11 cellular contexts compared by ENCODE assay signal in genomic region chr17:66545918-66546317, GRCh38.
DNase-seq lines count a peak whose midpoint lies in the region; ATAC-seq and TF ChIP-seq lines count a peak whose summit lies in the region.
"Had no signal": no experiment of that assay in that cellular context is flagged by ENCODE, and none has a peak within 500 bp of the region (broad histone marks: within the 10 kb centered on the region; RNA-seq: fewer than 3 reads in every experiment).

No MANE protein-coding gene starts in this region.

- POLR2A ChIA-PET in HCT116 (lab: Charles Lee): no interaction called here

- no peaks in the 10 kb centered on the region for H3K79me2 ChIP-seq in HCT116 (ENCODE audit: insufficient read depth, low read length)

- H3K4me3 ChIP-seq in HCT116 (replicated peaks in 1 of 2; ENCODE audit: low read depth in 1 of 2, low read length in 2 of 2) (no peak overlapping the region), SJSA1 (no peak overlapping the region), spleen (no peak overlapping the region), sigmoid colon (no peak overlapping the region)

- H3K9me2 ChIP-seq in HCT116 (ENCODE audit: insufficient read depth): no peaks in the 10 kb centered on the region

- no peak overlapping the region for H2AFZ ChIP-seq in HCT116 (ENCODE audit: low read depth, low read length, poor library complexity, severe bottlenecking)

- intact Hi-C loops in HCT116 (cut with micrococcal nuclease): no loop called here
- intact Hi-C loops in spleen (cut with DNase I; ENCODE audit: low total_unique reads): no loop called here
- intact Hi-C loops in sigmoid colon (cut with DNase I): no loop called here

- no peak overlapping the region for H3K4me2 ChIP-seq in HCT116 (ENCODE audit: low read length)

- H3K36me3 Mint-ChIP-seq in chondrocyte (ENCODE audit: low read depth): no peaks in the 10 kb centered on the region

- no peaks in the 10 kb centered on the region for H4K20me1 ChIP-seq in HCT116 (ENCODE audit: insufficient read depth)

- ATAC-seq in HCT116: no peak

- no peaks in the 10 kb centered on the region for H3K36me3 ChIP-seq in HCT116 (ENCODE audit: control insufficient read depth in 1 of 2, insufficient read depth in 2 of 2, low read length in 2 of 2)
- H3K36me3 ChIP-seq in SJSA1: no peaks in the 10 kb centered on the region
- no peaks in the 10 kb centered on the region for H3K36me3 ChIP-seq in spleen
- H3K36me3 ChIP-seq in sigmoid colon: no peaks in the 10 kb centered on the region

- no peak overlapping the region for H3K4me3 Mint-ChIP-seq in chondrocyte (ENCODE audit: unreplicated experiment)
- H3K4me3 Mint-ChIP-seq: B cell; CD4-positive, alpha-beta T cell had no signal

- peaks cover 16% of the 10 kb centered on the region for H3K9me3 Mint-ChIP-seq in chondrocyte (ENCODE audit: low read depth)
- H3K9me3 Mint-ChIP-seq: CD4-positive, alpha-beta T cell had no signal

- no peaks in the 10 kb centered on the region for H3K27me3 ChIP-seq in HCT116 (ENCODE audit: insufficient read depth, low read length)
- no peaks in the 10 kb centered on the region for H3K27me3 ChIP-seq in SJSA1 (replicated peaks)
- no peaks in the 10 kb centered on the region for H3K27me3 ChIP-seq in spleen (replicated peaks in 1 of 7)
- H3K27me3 ChIP-seq in sigmoid colon: no peaks in the 10 kb centered on the region

- H3K9me3 ChIP-seq in HCT116 (ENCODE audit: control insufficient read depth in 1 of 2, insufficient read depth in 1 of 2, low read depth in 1 of 2, low read length in 2 of 2): peaks cover 0 to 15% of the 10 kb centered on the region in 2 experiments; a peak in 1 of 4 replicates
- no peaks in the 10 kb centered on the region for H3K9me3 ChIP-seq in SJSA1 (replicated peaks)
- peaks cover 0 to 20% (median 11%) of the 10 kb centered on the region in 8 donors for H3K9me3 ChIP-seq in spleen
- H3K9me3 ChIP-seq in sigmoid colon: no peaks in the 10 kb centered on the region

- H3K9ac ChIP-seq in HCT116 (ENCODE audit: low read length): no peak overlapping the region

- TF ChIP-seq RAD21 in HCT116 (IDR thresholded peaks at IDR 0.05; ENCODE audit: low read depth): no peak

- RAD21 ChIA-PET in HCT116 (lab: Charles Lee; ENCODE audit: low non-redundant PET in 1 of 2, low total read pairs in 2 of 2, uncharacterized antibody in 2 of 2, unreplicated experiment in 2 of 2): no interaction called here

- H3K27me3 Mint-ChIP-seq in chondrocyte (ENCODE audit: low read depth): no peaks in the 10 kb centered on the region
- H3K27me3 Mint-ChIP-seq: CD4-positive, alpha-beta T cell had no signal

- no peak for TF ChIP-seq CTCF in HCT116 (IDR thresholded peaks at IDR 0.05 in 2 of 3, conservative IDR thresholded peaks at IDR 0.05 in 1 of 3; ENCODE audit: borderline replicate concordance in 1 of 3, insufficient read depth in 1 of 3, low read depth in 2 of 3, low read length in 2 of 3)
- TF ChIP-seq CTCF in chondrocyte (IDR thresholded peaks at IDR 0.05): no peak
- no peak for TF ChIP-seq CTCF in spleen (IDR thresholded peaks at IDR 0.05 in 8 of 11, conservative IDR thresholded peaks at IDR 0.05 in 3 of 11)
- no peak for TF ChIP-seq CTCF in sigmoid colon (IDR thresholded peaks at IDR 0.05)

- no peak overlapping the region for H3K27ac ChIP-seq in HCT116 (ENCODE audit: low read depth, low read length)
- peak overlapping the region; percentile 84; the same call in 1 of the 2 replicates for H3K27ac ChIP-seq in SJSA1
- no peak overlapping the region for H3K27ac ChIP-seq in spleen
- no peak overlapping the region for H3K27ac ChIP-seq in sigmoid colon

- CTCF ChIA-PET in HCT116 (lab: Charles Lee): no interaction called here

- WGBS in spleen, 5 donors: 79 to 94% (median 86%) methylated on average over 2 of the region's 2 CpGs
- 88 to 95% methylated on average over 2 of the region's 2 CpGs for WGBS in sigmoid colon, 2 donors

- TF ChIP-seq EP300 in sigmoid colon (IDR thresholded peaks at IDR 0.05): no peak

- peaks cover 86% of the 10 kb centered on the region for H3K4me1 Mint-ChIP-seq in chondrocyte (ENCODE audit: low read depth)

- H3K27ac Mint-ChIP-seq in chondrocyte (ENCODE audit: unreplicated experiment): peak overlapping the region; percentile 15
- H3K27ac Mint-ChIP-seq: B cell; CD4-positive, alpha-beta T cell had no signal

- H3K4me1 ChIP-seq in HCT116 (ENCODE audit: control insufficient read depth in 1 of 2, insufficient read depth in 2 of 2, low read length in 2 of 2): peaks cover 42 to 43% of the 10 kb centered on the region in 2 experiments
- H3K4me1 ChIP-seq in SJSA1 (replicated peaks): peaks cover 90% of the 10 kb centered on the region
- peaks cover 13 to 59% (median 34%) of the 10 kb centered on the region in 6 donors for H3K4me1 ChIP-seq in spleen
- peaks cover 0 to 61% (median 53%) of the 10 kb centered on the region in 4 donors for H3K4me1 ChIP-seq in sigmoid colon

- no TSS peak for BruUV-seq in HCT116 (replicated peaks; lab: Mats Ljungman, UMichigan)

- no peak for TF ChIP-seq POLR2A in HCT116 (IDR thresholded peaks at IDR 0.05; ENCODE audit: borderline replicate concordance, extremely low read depth, insufficient read depth, insufficient read length)
- TF ChIP-seq POLR2A in spleen (IDR thresholded peaks at IDR 0.05): no peak
- TF ChIP-seq POLR2A in sigmoid colon (IDR thresholded peaks at IDR 0.05): no peak

- DNase-seq in HCT116 (ENCODE audit: low read depth, low spot score) (no peak), SJSA1 (ENCODE audit: low read depth in 1 of 2, low spot score in 2 of 2) (no peak), chondrocyte (ENCODE audit: low spot score) (no peak), islet precursor cell (no peak), COR-L47 (lab: John Stamatoyannopoulos, UW) (no peak), spleen (no peak), sigmoid colon (no peak)
- DNase-seq: C1 segment of cervical spinal cord; CD4-positive, alpha-beta T cell; DMS79 had no signal

TF ChIP-seq in HCT116, 20 proteins besides CTCF, POLR2A, EP300 and RAD21:
- TF ChIP-seq EGR1 (IDR thresholded peaks at IDR 0.05; ENCODE audit: low read depth) (no peak), EZH2 (IDR thresholded peaks at IDR 0.05) (no peak), CBX3 (IDR thresholded peaks at IDR 0.05; ENCODE audit: low read depth) (peak; percentile 57; the same call in 1 of the 2 replicates), FOSL1 (IDR thresholded peaks at IDR 0.05; ENCODE audit: low read depth) (no peak)
